Comparison of ENCODE assay signal across 15 cellular contexts in genomic region chr5:147780924-147781530, GRCh38. TPM values are rescaled to one million over a fixed set of nuclear protein-coding genes. Genes with fewer than 3 reads are reported as not detected.
DNase-seq lines count a peak whose midpoint lies in the region; ATAC-seq and TF ChIP-seq lines count a peak whose summit lies in the region.
"Had no signal": no experiment of that assay in that cellular context is flagged by ENCODE, and none has a peak within 500 bp of the region (broad histone marks: within the 10 kb centered on the region; RNA-seq: fewer than 3 reads in every experiment).

No MANE protein-coding gene starts in this region.

- no peaks in the 10 kb centered on the region for H3K27me3 Mint-ChIP-seq in nephron progenitor cell (ENCODE audit: low read depth, poor library complexity)

- peaks cover 11% of the 10 kb centered on the region for H3K9me3 Mint-ChIP-seq in nephron progenitor cell

- peaks cover 12% of the 10 kb centered on the region for H3K36me3 Mint-ChIP-seq in nephron progenitor cell (ENCODE audit: low read depth)

- ATAC-seq in HG03378 (IDR thresholded peaks at IDR 0.05; ENCODE audit: unreplicated experiment), result no peak

- no peaks in the 10 kb centered on the region for H3K36me3 ChIP-seq in KOPT-K1 (ENCODE audit: insufficient read depth, low read length)
- no peaks in the 10 kb centered on the region for H3K36me3 ChIP-seq in brain microvascular endothelial cell (replicated peaks)
- H3K36me3 ChIP-seq in left ventricle myocardium inferior, result no peaks in the 10 kb centered on the region

- intact Hi-C loops in left ventricle myocardium inferior (cut with micrococcal nuclease), result no loop called here

- H3K27ac Mint-ChIP-seq in nephron progenitor cell, result peak overlapping the region; percentile 15

- peak overlapping the region; percentile 89 for H3K4me3 Mint-ChIP-seq in nephron progenitor cell

- H3K4me1 ChIP-seq in left ventricle myocardium inferior, result no peaks in the 10 kb centered on the region

- in situ Hi-C loops in brain microvascular endothelial cell (cut with HindIII; ENCODE audit: low pct_ligation_motif_present, low sequenced_read_pairs), result no loop called here

- peaks cover 39% of the 10 kb centered on the region for H3K4me1 Mint-ChIP-seq in nephron progenitor cell

- H3K4me3 ChIP-seq in brain microvascular endothelial cell (ENCODE audit: low read depth, low read length) (peak overlapping the region; percentile 6), left ventricle myocardium inferior (no peak overlapping the region)
- H3K4me3 ChIP-seq: coronary artery had no signal

- H3K9me3 ChIP-seq in KOPT-K1 (ENCODE audit: insufficient read depth, low read length, poor library complexity, severe bottlenecking) (no peaks in the 10 kb centered on the region), left ventricle myocardium inferior (replicated peaks) (no peaks in the 10 kb centered on the region)

- TF ChIP-seq CTCF in brain microvascular endothelial cell (IDR thresholded peaks at IDR 0.05; ENCODE audit: low read depth, low read length, missing control alignments) (no peak), nephron progenitor cell (IDR thresholded peaks at IDR 0.05) (no peak), left ventricle myocardium inferior (IDR thresholded peaks at IDR 0.05; ENCODE audit: borderline replicate concordance) (no peak)

- H3K27me3 ChIP-seq in brain microvascular endothelial cell (replicated peaks) (no peaks in the 10 kb centered on the region), left ventricle myocardium inferior (ENCODE audit: low read depth) (peaks cover 69% of the 10 kb centered on the region)

- peak overlapping the region; percentile 71 for H3K27ac ChIP-seq in KOPT-K1 (ENCODE audit: low read depth, low read length, poor library complexity, severe bottlenecking)
- no peak overlapping the region for H3K27ac ChIP-seq in brain microvascular endothelial cell
- no peak overlapping the region for H3K27ac ChIP-seq in left ventricle myocardium inferior (replicated peaks)
- H3K27ac ChIP-seq: coronary artery had no signal

- DNase-seq in NCI-H146 treated with DMSO at 0.1 percent for 48 hours (lab: John Stamatoyannopoulos, UW; ENCODE audit: unreplicated experiment), result peak; percentile 4
- DNase-seq in NCI-H146 (lab: John Stamatoyannopoulos, UW), result no peak
- DNase-seq in brain microvascular endothelial cell, result no peak
- no peak for DNase-seq in nephron progenitor cell
- DNase-seq in COLO829 (ENCODE audit: low spot score), result no peak
- no peak for DNase-seq in left ventricle myocardium inferior
- DNase-seq: activated CD8-positive, alpha-beta memory T cell treated with anti-CD3 and anti-CD28 coated beads, Interleukin-2, amount 50 U/mL, for 48 hours; foreskin melanocyte; GDM1 had no signal

RNA-seq across cellular contexts. Expression of gene JAKMIP2, which starts 1.5 kb away (rescaled TPM):
- 0.41 TPM for total RNA-seq in left ventricle myocardium inferior
- total RNA-seq: lung microvascular endothelial cell, renal cortical epithelial cell had no signal

RNA-seq across cellular contexts. Expression of gene SPINK1, which starts 50.4 kb away (rescaled TPM):
- 1.2 TPM for total RNA-seq in left ventricle myocardium inferior
- total RNA-seq: lung microvascular endothelial cell; T-helper 1 cell treated with Interleukin-12 subunit alpha and Interleukin-12 subunit beta and Interleukin-4 antibody, amounts not matched to agents 30 ng/mL and 1 ng/mL, for 36 hours had no signal
